ENCODE assay signal across 30 cellular contexts in genomic region chr19:17279436-17279835, GRCh38. TPM values are rescaled to one million over a fixed set of nuclear protein-coding genes. Genes with fewer than 3 reads are reported as not detected.
"Had no signal": no experiment of that assay in that cellular context is flagged by ENCODE, and none has a peak within 500 bp of the region (broad histone marks: within the 10 kb centered on the region; RNA-seq: fewer than 3 reads in every experiment).

No MANE protein-coding gene starts in this region.

- H3K27me3 ChIP-seq: foreskin keratinocyte had no signal

- H3K27me3 Mint-ChIP-seq: activated CD8-positive, alpha-beta T cell treated with anti-CD3 and anti-CD28 coated beads for 36 hours; activated naive CD4-positive, alpha-beta T cell treated with anti-CD3 and anti-CD28 coated beads, Interleukin-2, amount 50 U/mL, for 24 hours; activated naive CD8-positive, alpha-beta T cell treated with anti-CD3 and anti-CD28 coated beads, Interleukin-2, amount 10 ng/mL, durations not matched to agents 7 days and 5 days; activated T-helper 17 cell treated with anti-CD3 and anti-CD28 coated beads, Interleukin-2, amount 50 U/mL, for 72 hours had no signal

- FAIRE-seq: endometrium, endothelial cell of umbilical vein had no signal

- H3K4me1 Mint-ChIP-seq: activated naive CD4-positive, alpha-beta T cell treated with anti-CD3 and anti-CD28 coated beads, Interleukin-2, amount 50 U/mL, for 24 hours; activated T-helper 17 cell treated with anti-CD3 and anti-CD28 coated beads, Interleukin-2, amount 50 U/mL, for 72 hours had no signal

- H3K36me3 ChIP-seq: breast epithelium, colonic mucosa had no signal

- H3K4me3 ChIP-seq: ascending aorta, breast epithelium, cardiac muscle cell, colonic mucosa, esophagus squamous epithelium, gastrocnemius medialis, heart left ventricle had no signal

- H3K27ac ChIP-seq: ascending aorta, breast epithelium, cardiac muscle cell, colonic mucosa, epithelial cell of prostate, esophagus squamous epithelium, foreskin keratinocyte, gastrocnemius medialis, heart left ventricle had no signal

- H3K4me3 Mint-ChIP-seq: activated CD4-positive, alpha-beta T cell treated with anti-CD3 and anti-CD28 coated beads for 36 hours; activated CD4-positive, alpha-beta T cell treated with anti-CD3 and anti-CD28 coated beads, Interleukin-2, amount 10 ng/mL, durations not matched to agents 24 days and 14 days; activated CD8-positive, alpha-beta T cell treated with anti-CD3 and anti-CD28 coated beads for 36 hours; activated naive CD4-positive, alpha-beta T cell treated with anti-CD3 and anti-CD28 coated beads, Interleukin-2, amount 50 U/mL, for 24 hours; activated naive CD8-positive, alpha-beta T cell treated with anti-CD3 and anti-CD28 coated beads, Interleukin-2, amount 10 ng/mL, durations not matched to agents 7 days and 5 days; activated T-cell treated with anti-CD3 and anti-CD28 coated beads, Interleukin-2, amount 50 U/mL, for 4 hours; activated T-helper 17 cell treated with anti-CD3 and anti-CD28 coated beads, Interleukin-2, amount 50 U/mL, for 72 hours; brain had no signal

- H3K9me3 ChIP-seq: ascending aorta, breast epithelium, colonic mucosa, esophagus squamous epithelium, gastrocnemius medialis, heart left ventricle had no signal

- H3K4me1 ChIP-seq: foreskin keratinocyte had no signal

- ATAC-seq: activated CD4-positive, alpha-beta T cell treated with anti-CD3 and anti-CD28 coated beads for 36 hours; activated CD8-positive, alpha-beta T cell treated with anti-CD3 and anti-CD28 coated beads for 36 hours; activated T-cell treated with anti-CD3 and anti-CD28 coated beads, Interleukin-2, amount 50 U/mL, for 4 hours; activated T-helper 17 cell treated with anti-CD3 and anti-CD28 coated beads, Interleukin-2, amount 50 U/mL, for 72 hours; foreskin keratinocyte; gastrocnemius medialis; heart left ventricle had no signal

- DNase-seq: activated CD4-positive, alpha-beta T cell treated with anti-CD3 and anti-CD28 coated beads for 36 hours; activated CD4-positive, alpha-beta T cell treated with anti-CD3 and anti-CD28 coated beads, Interleukin-2, amount 10 ng/mL, durations not matched to agents 24 days and 14 days; activated CD4-positive, CD25-positive, alpha-beta regulatory T cell; activated CD4-positive, CD25-positive, alpha-beta regulatory T cell treated with anti-CD3 and anti-CD28 coated beads, Interleukin-2, amount 50 U/mL, for 72 hours; activated CD8-positive, alpha-beta memory T cell treated with anti-CD3 and anti-CD28 coated beads for 24 hours; activated CD8-positive, alpha-beta T cell treated with anti-CD3 and anti-CD28 coated beads for 36 hours; activated effector memory CD4-positive, alpha-beta T cell treated with Interleukin-2 at 50 U/mL for 16 hours; activated gamma-delta T cell treated with Interleukin-2 at 50 U/mL for 16 hours; activated naive CD4-positive, alpha-beta T cell treated with Interleukin-2 at 50 U/mL for 16 hours; activated naive CD8-positive, alpha-beta T cell treated with anti-CD3 and anti-CD28 coated beads, Interleukin-2, amount 10 ng/mL, durations not matched to agents 7 days and 5 days; activated T-cell treated with anti-CD3 and anti-CD28 coated beads, Interleukin-2, amount 50 U/mL, for 4 hours; central memory CD4-positive, alpha-beta T cell; cerebellar nuclear complex; colonic mucosa; effector CD8-positive, alpha-beta T cell; esophagus squamous epithelium; foreskin keratinocyte; gastrocnemius medialis; glutamatergic neuron; heart left ventricle; T-helper 2 cell had no signal

- H3K27ac Mint-ChIP-seq: activated CD4-positive, alpha-beta T cell treated with anti-CD3 and anti-CD28 coated beads for 36 hours; activated CD4-positive, alpha-beta T cell treated with anti-CD3 and anti-CD28 coated beads, Interleukin-2, amount 10 ng/mL, durations not matched to agents 24 days and 14 days; activated CD8-positive, alpha-beta T cell treated with anti-CD3 and anti-CD28 coated beads for 36 hours; activated naive CD4-positive, alpha-beta T cell treated with anti-CD3 and anti-CD28 coated beads, Interleukin-2, amount 50 U/mL, for 24 hours; activated naive CD8-positive, alpha-beta T cell treated with anti-CD3 and anti-CD28 coated beads, Interleukin-2, amount 10 ng/mL, durations not matched to agents 7 days and 5 days; activated T-helper 17 cell treated with anti-CD3 and anti-CD28 coated beads, Interleukin-2, amount 50 U/mL, for 72 hours; brain had no signal

- H3K9me3 Mint-ChIP-seq: activated CD4-positive, alpha-beta T cell treated with anti-CD3 and anti-CD28 coated beads, Interleukin-2, amount 10 ng/mL, durations not matched to agents 24 days and 14 days; activated CD8-positive, alpha-beta T cell treated with anti-CD3 and anti-CD28 coated beads for 36 hours; activated naive CD4-positive, alpha-beta T cell treated with anti-CD3 and anti-CD28 coated beads, Interleukin-2, amount 50 U/mL, for 24 hours; activated naive CD8-positive, alpha-beta T cell treated with anti-CD3 and anti-CD28 coated beads, Interleukin-2, amount 10 ng/mL, durations not matched to agents 7 days and 5 days; activated T-cell treated with anti-CD3 and anti-CD28 coated beads, Interleukin-2, amount 50 U/mL, for 4 hours; activated T-helper 17 cell treated with anti-CD3 and anti-CD28 coated beads, Interleukin-2, amount 50 U/mL, for 72 hours; brain had no signal

RNA-seq across cellular contexts. Expression of gene ANKLE1, which starts 2.3 kb away (rescaled TPM):
- total RNA-seq: ascending aorta had no signal

RNA-seq across cellular contexts. Expression of gene USHBP1, which starts 14.9 kb away (rescaled TPM):
- total RNA-seq: activated naive CD8-positive, alpha-beta T cell treated with anti-CD3 and anti-CD28 coated beads, Interleukin-2, amount 10 ng/mL, durations not matched to agents 7 days and 5 days; foreskin keratinocyte had no signal
